In genomic region chr6:122715725-122716124, GRCh38 we compare ENCODE assay signal across 22 cellular contexts.
"Had no signal": no experiment of that assay in that cellular context is flagged by ENCODE, and none has a peak within 500 bp of the region (broad histone marks: within the 10 kb centered on the region; RNA-seq: fewer than 3 reads in every experiment).

No MANE protein-coding gene starts in this region.

- H3K4me1 Mint-ChIP-seq: activated naive CD4-positive, alpha-beta T cell treated with anti-CD3 and anti-CD28 coated beads, Interleukin-2, amount 10 ng/mL, durations not matched to agents 7 days and 5 days; nephron progenitor cell had no signal

- H3K4me3 Mint-ChIP-seq: activated naive CD4-positive, alpha-beta T cell treated with anti-CD3 and anti-CD28 coated beads, Interleukin-2, amount 10 ng/mL, durations not matched to agents 7 days and 5 days; nephron progenitor cell had no signal

- DNase-seq: activated CD4-positive, CD25-positive, alpha-beta regulatory T cell treated with anti-CD3 and anti-CD28 coated beads, Interleukin-2, amount 50 U/mL, for 72 hours; activated CD8-positive, alpha-beta memory T cell treated with anti-CD3 and anti-CD28 coated beads for 24 hours; activated CD8-positive, alpha-beta memory T cell treated with anti-CD3 and anti-CD28 coated beads, Interleukin-2, amount 50 U/mL, for 48 hours; activated effector memory CD4-positive, alpha-beta T cell treated with Interleukin-2 at 50 U/mL for 16 hours; activated naive CD4-positive, alpha-beta T cell treated with anti-CD3 and anti-CD28 coated beads, Interleukin-2, amount 10 ng/mL, durations not matched to agents 7 days and 5 days; activated T-cell treated with anti-CD3 and anti-CD28 coated beads, Interleukin-2, amount 50 U/mL, for 48 hours; dermis blood vessel endothelial cell; effector memory CD4-positive, alpha-beta T cell; heart left ventricle; left ventricle myocardium inferior; mammary epithelial cell; nephron progenitor cell; nucleus accumbens; posterior cingulate gyrus; stimulated activated naive CD8-positive, alpha-beta T cell treated with anti-CD3 and anti-CD28 coated beads, Interleukin-15, Interleukin-2, amounts not matched to agents 100 U/mL and 50 U/mL, for 24 hours; T-helper 1 cell; T1000; transverse colon; uterus had no signal

- H3K4me3 ChIP-seq: ascending aorta, gastroesophageal sphincter, heart left ventricle, left ventricle myocardium inferior, suprapubic skin, transverse colon, uterus had no signal

- H3K27me3 Mint-ChIP-seq: activated naive CD4-positive, alpha-beta T cell treated with anti-CD3 and anti-CD28 coated beads, Interleukin-2, amount 10 ng/mL, durations not matched to agents 7 days and 5 days had no signal

- H3K36me3 Mint-ChIP-seq: activated naive CD4-positive, alpha-beta T cell treated with anti-CD3 and anti-CD28 coated beads, Interleukin-2, amount 10 ng/mL, durations not matched to agents 7 days and 5 days had no signal

- ATAC-seq: gastroesophageal sphincter; heart left ventricle; stimulated activated naive CD8-positive, alpha-beta T cell treated with anti-CD3 and anti-CD28 coated beads, Interleukin-15, Interleukin-2, amounts not matched to agents 100 U/mL and 50 U/mL, for 24 hours had no signal

- H3K9me3 ChIP-seq: ascending aorta, gastroesophageal sphincter, heart left ventricle, left ventricle myocardium inferior, suprapubic skin, transverse colon, uterus had no signal

- H3K27ac Mint-ChIP-seq: activated naive CD4-positive, alpha-beta T cell treated with anti-CD3 and anti-CD28 coated beads, Interleukin-2, amount 10 ng/mL, durations not matched to agents 7 days and 5 days; nephron progenitor cell had no signal
